ENCODE assay signal across 22 cellular contexts in genomic region chr6:142901616-142902015, GRCh38. TPM values are rescaled to one million over a fixed set of nuclear protein-coding genes. Genes with fewer than 3 reads are reported as not detected.
DNase-seq lines count a peak whose midpoint lies in the region; ATAC-seq and TF ChIP-seq lines count a peak whose summit lies in the region.
"Had no signal": no experiment of that assay in that cellular context is flagged by ENCODE, and none has a peak within 500 bp of the region (broad histone marks: within the 10 kb centered on the region; RNA-seq: fewer than 3 reads in every experiment).

No MANE protein-coding gene starts in this region.

- CTCF ChIA-PET in activated CD4-positive, alpha-beta memory T cell treated with anti-CD3 and anti-CD28 coated beads for 36 hours (lab: Charles Lee) = interaction anchor here (0.9 to 1.5 kb wide), 6 partner anchors 13 to 426 kb away, joined by 3 to 4 read pairs (median 3); no protein-coding TSS in a partner anchor

- H3K36me3 ChIP-seq in cardiac muscle cell = no peaks in the 10 kb centered on the region
- H3K36me3 ChIP-seq: vagina had no signal

- H3K27me3 ChIP-seq in cardiac muscle cell (no peaks in the 10 kb centered on the region), foreskin keratinocyte (no peaks in the 10 kb centered on the region)
- H3K27me3 ChIP-seq: vagina had no signal

- H3K27ac ChIP-seq in cardiac muscle cell = peak overlapping the region; percentile 81
- peak overlapping the region; percentile 93 for H3K27ac ChIP-seq in foreskin keratinocyte
- H3K27ac ChIP-seq: vagina had no signal

- POLR2A ChIA-PET in activated CD4-positive, alpha-beta memory T cell treated with anti-CD3 and anti-CD28 coated beads for 36 hours (lab: Charles Lee) = interaction anchor here (0.6 to 1.3 kb wide), 5 partner anchors 11 to 44 kb away, joined by 3 to 4 read pairs (median 3); no protein-coding TSS in a partner anchor

- H3K27me3 Mint-ChIP-seq in activated CD4-positive, alpha-beta memory T cell treated with anti-CD3 and anti-CD28 coated beads for 36 hours = no peaks in the 10 kb centered on the region

- H3K4me3 ChIP-seq in cardiac muscle cell = no peak overlapping the region
- H3K4me3 ChIP-seq: vagina had no signal

- no peak for ATAC-seq in left cardiac atrium
- ATAC-seq in foreskin keratinocyte = no peak
- no peak for ATAC-seq in GM19467 (IDR thresholded peaks at IDR 0.05; ENCODE audit: unreplicated experiment)
- ATAC-seq in GM19023 (IDR thresholded peaks at IDR 0.05; ENCODE audit: unreplicated experiment) = no peak
- ATAC-seq: Right ventricle myocardium inferior, WTC11 had no signal

- H3K9me3 Mint-ChIP-seq in activated CD4-positive, alpha-beta memory T cell treated with anti-CD3 and anti-CD28 coated beads for 36 hours = no peaks in the 10 kb centered on the region
- H3K9me3 Mint-ChIP-seq: WTC11 had no signal

- intact Hi-C loops in left cardiac atrium (cut with DNase I) = no loop called here
- intact Hi-C loops in activated CD4-positive, alpha-beta memory T cell treated with anti-CD3 and anti-CD28 coated beads for 36 hours (cut with micrococcal nuclease) = loop anchor here (1.0 to 5.0 kb wide), 7 partner anchors 12 to 161 kb away; partner anchors contain the start of gene AIG1

- peaks cover 53% of the 10 kb centered on the region for H3K4me1 Mint-ChIP-seq in activated CD4-positive, alpha-beta memory T cell treated with anti-CD3 and anti-CD28 coated beads for 36 hours (ENCODE audit: low read depth)

- no peak for DNase-seq in cardiac muscle cell (ENCODE audit: low read depth in 1 of 2, low spot score in 1 of 2)
- no peak for DNase-seq in left cardiac atrium
- no peak for DNase-seq in activated CD4-positive, alpha-beta memory T cell treated with anti-CD3 and anti-CD28 coated beads for 36 hours
- DNase-seq in foreskin keratinocyte = no peak
- DNase-seq in NAMALWA (ENCODE audit: low spot score) = no peak
- DNase-seq: activated CD8-positive, alpha-beta memory T cell treated with anti-CD3 and anti-CD28 coated beads, Interleukin-2, amount 50 U/mL, for 4 hours; amniotic stem cell; central memory CD4-positive, alpha-beta T cell; EL; glutamatergic neuron; KBM-7; NCI-H1105; NCI-H2107; NCI-H526; posterior cingulate gyrus; stimulated activated CD4-positive, alpha-beta T cell treated with anti-CD3 and anti-CD28 coated beads, Interleukin-2, amount 100 ng/mL, for 48 hours; substantia nigra had no signal

- H3K4me3 Mint-ChIP-seq in activated CD4-positive, alpha-beta memory T cell treated with anti-CD3 and anti-CD28 coated beads for 36 hours = peak overlapping the region; percentile 52
- H3K4me3 Mint-ChIP-seq: WTC11 had no signal

- TF ChIP-seq CTCF in cardiac muscle cell (IDR thresholded peaks at IDR 0.05; ENCODE audit: low read depth, low read length) (no peak), foreskin keratinocyte (conservative IDR thresholded peaks at IDR 0.05) (no peak)

- H3K27ac Mint-ChIP-seq in activated CD4-positive, alpha-beta memory T cell treated with anti-CD3 and anti-CD28 coated beads for 36 hours = peak overlapping the region; percentile 87
- H3K27ac Mint-ChIP-seq: WTC11 had no signal

- no peaks in the 10 kb centered on the region for H3K9me3 ChIP-seq in cardiac muscle cell (ENCODE audit: low read depth)
- H3K9me3 ChIP-seq: vagina had no signal

- peaks cover 5% of the 10 kb centered on the region for H3K36me3 Mint-ChIP-seq in activated CD4-positive, alpha-beta memory T cell treated with anti-CD3 and anti-CD28 coated beads for 36 hours
- H3K36me3 Mint-ChIP-seq: WTC11 had no signal

- H3K4me1 ChIP-seq in cardiac muscle cell (ENCODE audit: low read depth) (peaks cover 35% of the 10 kb centered on the region), foreskin keratinocyte (peaks cover 34% of the 10 kb centered on the region)

RNA-seq across cellular contexts. Expression of gene HIVEP2, which starts 43.4 kb away (rescaled TPM):
- total RNA-seq in cardiac muscle cell (12.0 and 18.0 TPM in 2 replicates), left cardiac atrium (10 to 100 TPM; 13.3 to 25.4 TPM), foreskin keratinocyte (19.5 and 19.8 TPM in 2 replicates)
- polyA plus RNA-seq in cardiac muscle cell (3.6 and 4.8 TPM in 2 replicates), foreskin keratinocyte (2.1 and 2.5 TPM in 2 replicates)
- 10 to 100 TPM; 24.3 to 25.1 TPM for total RNA-seq in activated CD4-positive, alpha-beta memory T cell treated with anti-CD3 and anti-CD28 coated beads for 36 hours
